In genomic region chr1:165815725-165816124, GRCh38 we compare ENCODE assay signal across 25 cellular contexts. TPM values are rescaled to one million over a fixed set of nuclear protein-coding genes. Genes with fewer than 3 reads are reported as not detected.
DNase-seq lines count a peak whose midpoint lies in the region; ATAC-seq, FAIRE-seq and TF ChIP-seq lines count a peak whose summit lies in the region.
"Had no signal": no experiment of that assay in that cellular context is flagged by ENCODE, and none has a peak within 500 bp of the region (broad histone marks: within the 10 kb centered on the region; RNA-seq: fewer than 3 reads in every experiment).

No MANE protein-coding gene starts in this region.

- no peaks in the 10 kb centered on the region for H3K36me3 Mint-ChIP-seq in WTC11

- no peaks in the 10 kb centered on the region for H3K4me1 Mint-ChIP-seq in WTC11
- H3K4me1 Mint-ChIP-seq: CD8-positive, alpha-beta memory T cell had no signal

- no peak overlapping the region for H3K4me3 Mint-ChIP-seq in WTC11
- H3K4me3 Mint-ChIP-seq: activated naive CD4-positive, alpha-beta T cell treated with anti-CD3 and anti-CD28 coated beads for 36 hours; CD8-positive, alpha-beta memory T cell; T-helper 1 cell treated with Interleukin-12 subunit alpha and Interleukin-12 subunit beta and Interleukin-4 antibody, amounts not matched to agents 30 μg/mL and 1 μg/mL, for 36 hours had no signal

- H3K4me3 ChIP-seq in right cardiac atrium (ENCODE audit: low read length) (no peak overlapping the region), heart right ventricle (no peak overlapping the region), upper lobe of right lung (no peak overlapping the region)
- H3K4me3 ChIP-seq: HAP-1 had no signal

- WGBS in right cardiac atrium: 12% methylated on average over 3 of the region's 3 CpGs
- 11 to 12% methylated on average over 3 of the region's 3 CpGs for WGBS in heart right ventricle, 2 donors

- TF ChIP-seq POLR2A in H54 (IDR thresholded peaks at IDR 0.05; ENCODE audit: low read depth, low read length): no peak

- FAIRE-seq in H54 (lab: Jason Lieb, UNC): no peak
- FAIRE-seq: A204.1, frontal cortex, GM12891, islet of Langerhans, RCC 7860 had no signal

- H3K27me3 Mint-ChIP-seq in WTC11 (ENCODE audit: low read depth): no peaks in the 10 kb centered on the region; the same call in 1 of the 2 replicates

- H3K27me3 ChIP-seq in right cardiac atrium (ENCODE audit: control insufficient read depth, insufficient read depth) (no peaks in the 10 kb centered on the region), heart right ventricle (no peaks in the 10 kb centered on the region), upper lobe of right lung (no peaks in the 10 kb centered on the region)

- DNase-seq in Right ventricle myocardium superior (no peak), right cardiac atrium (no peak), WTC11 (ENCODE audit: low spot score) (no peak), heart right ventricle (peak in 1 of 2 donors; percentile 11), upper lobe of right lung (no peak), SIG-M5 treated with dmso at 0.1 percent for 504 hours (lab: John Stamatoyannopoulos, UW; ENCODE audit: unreplicated experiment) (no peak), H54 (ENCODE audit: insufficient read length, low spot score) (no peak), NCI-H1930 (lab: John Stamatoyannopoulos, UW) (no peak)
- DNase-seq: activated naive CD4-positive, alpha-beta T cell treated with anti-CD3 and anti-CD28 coated beads for 36 hours; CD8-positive, alpha-beta memory T cell; central memory CD4-positive, alpha-beta T cell; effector memory CD4-positive, alpha-beta T cell; NCI-H1092; NCI-H2171; NCI-H82; stimulated activated CD4-positive, alpha-beta T cell treated with anti-CD3 and anti-CD28 coated beads, Interleukin-4, amount 100 ng/mL, for 1 hour; stimulated activated CD8-positive, alpha-beta memory T cell treated with anti-CD3 and anti-CD28 coated beads, Interleukin-4, amount 100 ng/mL, for 48 hours had no signal

- POLR2A ChIA-PET in WTC11 (lab: Charles Lee): interaction anchor here (0.6 kb wide), 1 partner anchor 8 kb away, joined by 5 read pairs; no protein-coding TSS in a partner anchor

- no peak overlapping the region for H3K27ac Mint-ChIP-seq in WTC11
- H3K27ac Mint-ChIP-seq: activated naive CD4-positive, alpha-beta T cell treated with anti-CD3 and anti-CD28 coated beads for 36 hours; CD8-positive, alpha-beta memory T cell; T-helper 1 cell treated with Interleukin-12 subunit alpha and Interleukin-12 subunit beta and Interleukin-4 antibody, amounts not matched to agents 30 μg/mL and 1 μg/mL, for 36 hours had no signal

- H3K27ac ChIP-seq in right cardiac atrium (ENCODE audit: low read length) (no peak overlapping the region), heart right ventricle (peak overlapping the region in 3 of 10 donors; percentile 16 to 46 (median 22)), upper lobe of right lung (no peak overlapping the region)

- H3K36me3 ChIP-seq in heart right ventricle (no peaks in the 10 kb centered on the region), upper lobe of right lung (no peaks in the 10 kb centered on the region)
- H3K36me3 ChIP-seq: HAP-1 had no signal

- 0 out of 2 replicates have a peak, but pooled peaks cover 3% of the 10 kb centered on the region for H3K9me3 Mint-ChIP-seq in WTC11
- H3K9me3 Mint-ChIP-seq: T-helper 1 cell treated with Interleukin-12 subunit alpha and Interleukin-12 subunit beta and Interleukin-4 antibody, amounts not matched to agents 30 μg/mL and 1 μg/mL, for 36 hours had no signal

- H3K4me1 ChIP-seq in right cardiac atrium (ENCODE audit: control insufficient read depth, insufficient read depth, low read length) (no peaks in the 10 kb centered on the region), heart right ventricle (peaks cover 0 to 3% (median 0%) of the 10 kb centered on the region in 9 donors), upper lobe of right lung (no peaks in the 10 kb centered on the region)
- H3K4me1 ChIP-seq: HAP-1 had no signal

- TF ChIP-seq CTCF in WTC11 (IDR thresholded peaks at IDR 0.05): no peak
- TF ChIP-seq CTCF in heart right ventricle (IDR thresholded peaks at IDR 0.05): no peak
- TF ChIP-seq CTCF in upper lobe of right lung (IDR thresholded peaks at IDR 0.05): no peak

- intact Hi-C loops in Right ventricle myocardium superior (cut with DNase I) (no loop called here), right cardiac atrium (cut with DNase I) (no loop called here), heart right ventricle (cut with DNase I) (no loop called here), upper lobe of right lung (cut with DNase I) (no loop called here)

- peak; percentile 51 for ATAC-seq in Right ventricle myocardium superior (ENCODE audit: poor library complexity)
- ATAC-seq in right cardiac atrium: no peak
- 0 out of 2 replicates have a peak, but pooled peaks have one; percentile 26 for ATAC-seq in WTC11
- peak in 7 of 8 donors; percentile 51 to 92 (median 68) for ATAC-seq in heart right ventricle
- peak; percentile 62 for ATAC-seq in upper lobe of right lung
- ATAC-seq: activated CD4-positive, CD25-positive, alpha-beta regulatory T cell treated with anti-CD3 and anti-CD28 coated beads, Interleukin-2, amount 50 U/mL, for 24 hours had no signal

- H3K9me3 ChIP-seq in right cardiac atrium (ENCODE audit: control insufficient read depth, low read length) (no peaks in the 10 kb centered on the region), heart right ventricle (peaks cover 0 to 12% (median 0%) of the 10 kb centered on the region in 11 donors), upper lobe of right lung (no peaks in the 10 kb centered on the region)
- H3K9me3 ChIP-seq: HAP-1 had no signal

- CTCF ChIA-PET in WTC11 (lab: Charles Lee): interaction anchor here (1.1 kb wide), 1 partner anchor 13 kb away, joined by 3 read pairs; no protein-coding TSS in a partner anchor

TF ChIP-seq in WTC11, 78 proteins besides CTCF, POLR2A, EP300 and RAD21 (continues in another document):
- TF ChIP-seq E2F4 (CRISPR knock-in tag; IDR thresholded peaks at IDR 0.05; ENCODE audit: borderline replicate concordance, low read depth) (no peak), ATF2 (CRISPR knock-in tag; IDR thresholded peaks at IDR 0.05; ENCODE audit: borderline replicate concordance, low read depth) (no peak), ZNF532 (CRISPR knock-in tag; IDR thresholded peaks at IDR 0.05; ENCODE audit: borderline replicate concordance) (no peak)

RNA-seq across cellular contexts. Expression of gene UCK2, which starts 11.7 kb away (rescaled TPM):
- total RNA-seq in Right ventricle myocardium superior (6.2 TPM), right cardiac atrium (10 to 100 TPM in 2 of 4 donors, 1 to 10 TPM in 2; 7.7 to 11.3 (median 9.9) TPM), WTC11 (2021) (74.3 to 85.7 TPM (median 79.2 TPM) in 3 replicates), heart right ventricle (10 to 100 TPM in 6 of 10 donors, 1 to 10 TPM in 4; 7.3 to 22.0 (median 11.3) TPM), upper lobe of right lung (14.7 TPM)
- polyA plus RNA-seq in right cardiac atrium (6.9 TPM), heart right ventricle (10 to 100 TPM in 1 of 2 donors, 1 to 10 TPM in 1; 6.7 to 36.4 TPM)

RNA-seq across cellular contexts. Expression of gene TMCO1, which starts 47.1 kb away (rescaled TPM):
- 40.9 TPM for total RNA-seq in Right ventricle myocardium superior
- total RNA-seq in right cardiac atrium: 10 to 100 TPM; 45.7 to 62.7 (median 55.6) TPM
- 54.9 TPM for polyA plus RNA-seq in right cardiac atrium
- total RNA-seq in WTC11 (2021): 51.9 to 52.8 TPM (median 52.5 TPM) in 3 replicates
- total RNA-seq in heart right ventricle: 10 to 100 TPM; 41.1 to 61.3 (median 48.4) TPM
- 10 to 100 TPM; 22.6 to 75.2 TPM for polyA plus RNA-seq in heart right ventricle
- 78.6 TPM for total RNA-seq in upper lobe of right lung

Comparison
In these comparisons a context has a peak if more than half of its experiments do, and no peak if none do; other contexts are left out.
1. ATAC-seq: peak in Right ventricle myocardium superior (single experiment), WTC11 (single experiment), heart right ventricle (7 of 8) and upper lobe of right lung (single experiment); none in right cardiac atrium (0 of 2).